Comparison of ENCODE assay signal across 8 cellular contexts in genomic region chr2:218290316-218291261, GRCh38. TPM values are rescaled to one million over a fixed set of nuclear protein-coding genes. Genes with fewer than 3 reads are reported as not detected.
DNase-seq lines count a peak whose midpoint lies in the region; ATAC-seq and TF ChIP-seq lines count a peak whose summit lies in the region.

No MANE protein-coding gene starts in this region.

- H3K36me3 Mint-ChIP-seq in activated T-helper 17 cell treated with anti-CD3 and anti-CD28 coated beads, Interleukin-2, amount 50 U/mL, for 72 hours (ENCODE audit: low read depth) = peaks cover 22% of the 10 kb centered on the region

- no peaks in the 10 kb centered on the region for H3K79me2 ChIP-seq in Karpas-422 (ENCODE audit: low read length)

- 40% methylated on average over 12 of the region's 12 CpGs for WGBS in right cardiac atrium

- H3K9me3 ChIP-seq in Karpas-422 (ENCODE audit: low read length) = no peaks in the 10 kb centered on the region
- H3K9me3 ChIP-seq in right cardiac atrium (ENCODE audit: control insufficient read depth, low read length) = no peaks in the 10 kb centered on the region

- H3K27ac Mint-ChIP-seq in activated T-helper 17 cell treated with anti-CD3 and anti-CD28 coated beads, Interleukin-2, amount 50 U/mL, for 72 hours = peak overlapping the region; percentile 92

- intact Hi-C loops in right cardiac atrium (cut with DNase I) = loop anchor here (5.0 to 10.0 kb wide), 4 partner anchors 104 to 357 kb away; partner anchors contain the start of gene CTDSP1 (in 4 of the 4)

- peak overlapping the region; percentile 87 for H3K4me3 Mint-ChIP-seq in activated T-helper 17 cell treated with anti-CD3 and anti-CD28 coated beads, Interleukin-2, amount 50 U/mL, for 72 hours

- ATAC-seq in GM21576 (IDR thresholded peaks at IDR 0.05; ENCODE audit: unreplicated experiment) = peak; percentile 48
- peak; percentile 10 for ATAC-seq in activated T-helper 17 cell treated with anti-CD3 and anti-CD28 coated beads, Interleukin-2, amount 50 U/mL, for 72 hours (replicated peaks)
- ATAC-seq in right cardiac atrium = no peak

- peak; percentile 57 for DNase-seq in GM12864 (ENCODE audit: low read depth)
- peak; percentile 93 for DNase-seq in Karpas-422
- DNase-seq in right cardiac atrium = peak in 2 of 3 donors; percentile 53 to 64
- peak in 2 of 49 donors; percentile 17 to 50 for DNase-seq in substantia nigra (lab: John Stamatoyannopoulos, UW)
- DNase-seq in NK-92 treated with Interleukin-12 subunit alpha and Interleukin-12 subunit beta, amount 100 ng/mL, for 24 hours (lab: John Stamatoyannopoulos, UW) = no peak
- no peak for DNase-seq in RKO (ENCODE audit: low spot score)

- no peak for TF ChIP-seq CTCF in GM12864 (IDR thresholded peaks at IDR 0.05; ENCODE audit: low read depth, low read length, missing control alignments)

- peak overlapping the region; percentile 77; the same call in 1 of the 2 replicates for H3K4me3 ChIP-seq in GM12864 (ENCODE audit: low read depth, low read length)
- H3K4me3 ChIP-seq in Karpas-422 (ENCODE audit: low read length) = peak overlapping the region; percentile 67; the same call in 1 of the 2 replicates
- H3K4me3 ChIP-seq in right cardiac atrium (ENCODE audit: low read length) = peak overlapping the region; percentile 48

- H3K27ac ChIP-seq in Karpas-422 (ENCODE audit: low read length) (peak overlapping the region; percentile 75), right cardiac atrium (ENCODE audit: low read length) (peak overlapping the region; percentile 86), substantia nigra (ENCODE audit: low read depth, low read length, poor library complexity, severe bottlenecking) (peak overlapping the region; percentile 98)

- peaks cover 38% of the 10 kb centered on the region for H3K4me1 Mint-ChIP-seq in activated T-helper 17 cell treated with anti-CD3 and anti-CD28 coated beads, Interleukin-2, amount 50 U/mL, for 72 hours

- peak overlapping the region; percentile 71 for H3K9ac ChIP-seq in Karpas-422 (ENCODE audit: low read length)

- H3K36me3 ChIP-seq in Karpas-422 (ENCODE audit: insufficient read depth, low read length) = no peaks in the 10 kb centered on the region

- peak overlapping the region; percentile 73 for H3K4me2 ChIP-seq in Karpas-422 (ENCODE audit: low read depth, low read length, poor library complexity, severe bottlenecking)

- H3K27me3 Mint-ChIP-seq in activated T-helper 17 cell treated with anti-CD3 and anti-CD28 coated beads, Interleukin-2, amount 50 U/mL, for 72 hours = no peaks in the 10 kb centered on the region

- H3K4me1 ChIP-seq in Karpas-422 (ENCODE audit: low read length) (peaks cover 58% of the 10 kb centered on the region), right cardiac atrium (ENCODE audit: control insufficient read depth, insufficient read depth, low read length) (peaks cover 21% of the 10 kb centered on the region)

- H2AFZ ChIP-seq in Karpas-422 (ENCODE audit: low read length) = no peak overlapping the region

- H3K27me3 ChIP-seq in Karpas-422 (ENCODE audit: low read length) = no peaks in the 10 kb centered on the region
- no peaks in the 10 kb centered on the region for H3K27me3 ChIP-seq in right cardiac atrium (ENCODE audit: control insufficient read depth, insufficient read depth)

- H3K9me2 ChIP-seq in Karpas-422 (replicated peaks; ENCODE audit: insufficient read depth, low read length) = no peaks in the 10 kb centered on the region

- no peaks in the 10 kb centered on the region for H3K9me3 Mint-ChIP-seq in activated T-helper 17 cell treated with anti-CD3 and anti-CD28 coated beads, Interleukin-2, amount 50 U/mL, for 72 hours

- H4K20me1 ChIP-seq in Karpas-422 (ENCODE audit: insufficient read depth, low read depth, low read length) = no peaks in the 10 kb centered on the region

RNA-seq across cellular contexts. Expression of gene TMBIM1, which starts 1.7 kb away (rescaled TPM):
- total RNA-seq in Karpas-422 (2014; rRNA removed; shearing (Covaris generic); ENCODE audit: low replicate concordance) = 17.0 and 23.3 TPM in 2 replicates
- 10 to 100 TPM; 50.9 to 62.0 TPM for total RNA-seq in activated T-helper 17 cell treated with anti-CD3 and anti-CD28 coated beads, Interleukin-2, amount 50 U/mL, for 72 hours
- 100 to 1,000 TPM in 3 of 4 donors, 10 to 100 TPM in 1; 95.2 to 158 (median 118) TPM for total RNA-seq in right cardiac atrium
- 64.3 TPM for polyA plus RNA-seq in right cardiac atrium

RNA-seq across cellular contexts. Expression of gene PNKD, which starts 20.3 kb away (rescaled TPM):
- total RNA-seq in Karpas-422 (2014; rRNA removed; shearing (Covaris generic); ENCODE audit: low replicate concordance) = 26.5 and 60.1 TPM in 2 replicates
- total RNA-seq in activated T-helper 17 cell treated with anti-CD3 and anti-CD28 coated beads, Interleukin-2, amount 50 U/mL, for 72 hours = 10 to 100 TPM; 21.1 to 30.9 TPM
- total RNA-seq in right cardiac atrium = 10 to 100 TPM; 69.3 to 96.5 (median 80.5) TPM
- polyA plus RNA-seq in right cardiac atrium = 157 TPM

RNA-seq across cellular contexts. Expression of gene AAMP, which starts 20.7 kb away (rescaled TPM):
- total RNA-seq in Karpas-422 (2014; rRNA removed; shearing (Covaris generic); ENCODE audit: low replicate concordance) = 77.6 and 204 TPM in 2 replicates
- 10 to 100 TPM; 60.0 to 77.5 TPM for total RNA-seq in activated T-helper 17 cell treated with anti-CD3 and anti-CD28 coated beads, Interleukin-2, amount 50 U/mL, for 72 hours
- total RNA-seq in right cardiac atrium = 10 to 100 TPM; 44.3 to 53.9 (median 49.9) TPM
- 56.6 TPM for polyA plus RNA-seq in right cardiac atrium

RNA-seq across cellular contexts. Expression of gene GPBAR1, which starts 29.8 kb away (rescaled TPM):
- 0.29 and 0.82 TPM in 2 replicates for total RNA-seq in Karpas-422 (2014; rRNA removed; shearing (Covaris generic); ENCODE audit: low replicate concordance)
- 1 to 10 TPM; 1.3 to 1.4 TPM for total RNA-seq in activated T-helper 17 cell treated with anti-CD3 and anti-CD28 coated beads, Interleukin-2, amount 50 U/mL, for 72 hours
- 1 to 10 TPM; 5.2 to 8.6 (median 5.9) TPM for total RNA-seq in right cardiac atrium
- polyA plus RNA-seq in right cardiac atrium = 3.5 TPM

Comparison
In these comparisons a context has a peak if more than half of its experiments do, and no peak if none do; other contexts are left out.
1. DNase-seq: peak in GM12864 (single experiment), Karpas-422 (single experiment) and right cardiac atrium (2 of 3); none in NK-92 treated with Interleukin-12 subunit alpha and Interleukin-12 subunit beta, amount 100 ng/mL, for 24 hours (single experiment) and RKO (single experiment).
2. ATAC-seq: peak in GM21576 (single experiment) and activated T-helper 17 cell treated with anti-CD3 and anti-CD28 coated beads, Interleukin-2, amount 50 U/mL, for 72 hours (single experiment); none in right cardiac atrium (0 of 2).
3. Peak in every context shown above with its lines, with median percentiles within 50 percentile points of each other: H3K4me3 ChIP-seq and H3K27ac ChIP-seq.